ENCODE assay signal across 22 cellular contexts in the genomic region with DNA sequence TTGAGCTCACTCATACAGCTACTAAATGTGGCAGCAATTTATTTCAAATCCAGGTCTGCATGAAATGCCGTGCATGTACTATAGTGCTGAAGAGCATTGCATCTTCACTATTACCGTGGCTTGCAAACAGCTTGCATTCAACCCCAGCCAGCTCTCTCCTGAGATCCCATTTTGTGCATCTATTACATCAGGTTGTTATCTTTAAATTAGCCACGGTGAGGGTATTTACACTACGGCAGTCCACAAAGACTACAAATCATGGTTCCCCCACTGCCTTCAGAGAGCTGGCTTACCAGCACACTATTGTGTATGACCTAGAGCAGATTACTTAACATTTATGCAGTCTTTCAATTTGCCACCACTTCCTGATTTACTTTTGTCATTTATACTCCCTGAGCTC.
A peak's percentile ranks its signal among the peaks of the same experiment; 100 is the strongest.
DNase-seq lines count a peak whose midpoint lies in the region; ATAC-seq, FAIRE-seq and TF ChIP-seq lines count a peak whose summit lies in the region.
"Had no signal": no experiment of that assay in that cellular context is flagged by ENCODE, and none has a peak within 500 bp of the region (broad histone marks: within the 10 kb centered on the region; RNA-seq: fewer than 3 reads in every experiment).

No MANE protein-coding gene starts in this region.

- no peak overlapping the region for H3K9ac ChIP-seq in kidney (ENCODE audit: low read length in 2 of 2)

- no peak for FAIRE-seq in kidney (lab: Jason Lieb, UNC)
- FAIRE-seq: D721Med, H54, HepG2, K562 had no signal

- no peaks in the 10 kb centered on the region; the same call in 1 of the 2 replicates for H3K27me3 ChIP-seq in HAP-1 (ENCODE audit: low read depth)
- H3K27me3 ChIP-seq: BE2C had no signal

- H3K27ac ChIP-seq in kidney (ENCODE audit: low read depth in 2 of 2, low read length in 2 of 2), result no peak overlapping the region
- H3K27ac ChIP-seq: SK-N-MC had no signal

- in situ Hi-C loops in HAP-1 (cut with MboI; ENCODE audit: low sequenced_read_pairs), result no loop called here

- no peak for TF ChIP-seq CTCF in kidney (IDR thresholded peaks at IDR 0.05; ENCODE audit: borderline replicate concordance, extremely low read depth, insufficient read depth)

- peak; percentile 86 for DNase-seq in DMS153 (lab: John Stamatoyannopoulos, UW)
- peak; percentile 90 for DNase-seq in H4 (ENCODE audit: low spot score)
- peak; percentile 0 for DNase-seq in NCI-H69 (lab: John Stamatoyannopoulos, UW)
- peak; percentile 3 for DNase-seq in astrocyte of the hippocampus (ENCODE audit: low read depth, low spot score)
- DNase-seq in kidney, result no peak
- no peak for DNase-seq in HAP-1 (ENCODE audit: low spot score in 2 of 2)
- DNase-seq: BE2C, DMS79, MG63, NCI-H1092 treated with DMSO at 0.1 percent for 48 hours, NCI-H2029 treated with DMSO at 0.1 percent for 48 hours, NCI-H2227 treated with DMSO at 0.1 percent for 48 hours, NCI-H524, NCI-H82, PC-3, SHP77 had no signal

- H3K4me1 ChIP-seq in kidney (ENCODE audit: control insufficient read depth in 1 of 2, insufficient read depth in 1 of 2, low read depth in 1 of 2, low read length in 2 of 2) (no peaks in the 10 kb centered on the region), HAP-1 (no peaks in the 10 kb centered on the region)
- H3K4me1 ChIP-seq: BE2C had no signal

- ATAC-seq in HG03342 (IDR thresholded peaks at IDR 0.05; ENCODE audit: unreplicated experiment), result no peak
- ATAC-seq: HepG2, K562, PC-3 had no signal

- H3K9me3 ChIP-seq in kidney (ENCODE audit: control insufficient read depth in 1 of 2, low read length in 2 of 2), result peaks cover 0 to 7% of the 10 kb centered on the region in 2 donors
- H3K9me3 ChIP-seq in HAP-1, result no peaks in the 10 kb centered on the region
- H3K9me3 ChIP-seq: BE2C, MG63 had no signal

- H3K4me3 ChIP-seq in kidney (ENCODE audit: low read length in 2 of 2), result no peak overlapping the region
- no peak overlapping the region for H3K4me3 ChIP-seq in HAP-1
- H3K4me3 ChIP-seq: K562, MG63, SK-N-MC had no signal

- intact Hi-C loops in kidney (cut with DNase I), result no loop called here

- no peaks in the 10 kb centered on the region for H3K36me3 ChIP-seq in kidney (ENCODE audit: control insufficient read depth in 1 of 2, insufficient read depth in 2 of 2, low read length in 2 of 2)
- H3K36me3 ChIP-seq in HAP-1 (replicated peaks), result no peaks in the 10 kb centered on the region
- H3K36me3 ChIP-seq: BE2C, MG63 had no signal

Comparison
In these comparisons a context has a peak if more than half of its experiments do, and no peak if none do; other contexts are left out.
1. DNase-seq: peak in DMS153 (single experiment), H4 (single experiment), NCI-H69 (single experiment) and astrocyte of the hippocampus (single experiment); none in kidney (single experiment) and HAP-1 (0 of 2).